Comparison of ENCODE assay signal across 33 cellular contexts in genomic region chr6:143110572-143110971, GRCh38. TPM values are rescaled to one million over a fixed set of nuclear protein-coding genes. Genes with fewer than 3 reads are reported as not detected.
DNase-seq lines count a peak whose midpoint lies in the region; ATAC-seq, FAIRE-seq and TF ChIP-seq lines count a peak whose summit lies in the region.
"Had no signal": no experiment of that assay in that cellular context is flagged by ENCODE, and none has a peak within 500 bp of the region (broad histone marks: within the 10 kb centered on the region; RNA-seq: fewer than 3 reads in every experiment).

No MANE protein-coding gene starts in this region.

- H4K8ac ChIP-seq in H9 (replicated peaks; ENCODE audit: insufficient read length, low read depth, low read length), result no peak overlapping the region

- H3K4me1 Mint-ChIP-seq in H9, result no peaks in the 10 kb centered on the region
- peaks cover 0 to 8% (median 0%) of the 10 kb centered on the region in 7 donors for H3K4me1 Mint-ChIP-seq in naive thymus-derived CD4-positive, alpha-beta T cell
- H3K4me1 Mint-ChIP-seq: GM23338, immature natural killer cell, natural killer cell, T-helper 17 cell had no signal

- H2BK20ac ChIP-seq in H9 (ENCODE audit: low read depth, low read length, poor library complexity, severe bottlenecking), result no peak overlapping the region

- FAIRE-seq in GM12891 (lab: Jason Lieb, UNC) (no peak), bronchial epithelial cell (lab: Jason Lieb, UNC) (no peak)
- FAIRE-seq: pancreas had no signal

- H3K79me2 ChIP-seq in H9 (ENCODE audit: insufficient read depth, low read length), result no peaks in the 10 kb centered on the region

- no peaks in the 10 kb centered on the region for H3K23me2 ChIP-seq in H9 (ENCODE audit: insufficient read length, low read depth, low read length, poor library complexity, severe bottlenecking)

- H3K4me3 ChIP-seq in AG04450 (ENCODE audit: low read depth, low read length) (no peak overlapping the region), bronchial epithelial cell (ENCODE audit: low read depth, low read length) (no peak overlapping the region)
- no peak overlapping the region for H3K4me3 ChIP-seq in naive thymus-derived CD4-positive, alpha-beta T cell (ENCODE audit: low read length)
- H3K4me3 ChIP-seq: adrenal gland, GM23338, pancreas, spleen, testis, vagina had no signal

- H2AK5ac ChIP-seq in H9 (ENCODE audit: insufficient read length, low read length), result no peak overlapping the region

- no peaks in the 10 kb centered on the region for H3K27me3 Mint-ChIP-seq in H9 (ENCODE audit: low read depth)
- H3K27me3 Mint-ChIP-seq in naive thymus-derived CD4-positive, alpha-beta T cell, result no peaks in the 10 kb centered on the region
- H3K27me3 Mint-ChIP-seq: activated CD4-positive, alpha-beta T cell treated with anti-CD3 and anti-CD28 coated beads for 36 hours; activated T-cell treated with anti-CD3 and anti-CD28 coated beads, Interleukin-2, amount 50 U/mL, for 24 hours; stimulated activated naive B cell treated with anti-CD40 and anti-IgM and Interleukin-4, amounts not matched to agents 10 μg/mL and 1 μg/mL and 100 μg/mL, for 72 hours; T-helper 17 cell had no signal

- POLR2A ChIA-PET in AG04450 (lab: Yijun Ruan, JAX), result no interaction called here
- POLR2A ChIA-PET in naive thymus-derived CD4-positive, alpha-beta T cell (lab: Charles Lee), result interaction anchor here (2.5 kb wide), 1 partner anchor 11 kb away, joined by 9 read pairs; no protein-coding TSS in a partner anchor

- H3K4me1 ChIP-seq in H9 (ENCODE audit: insufficient read depth, low read length), result no peaks in the 10 kb centered on the region
- no peaks in the 10 kb centered on the region for H3K4me1 ChIP-seq in naive thymus-derived CD4-positive, alpha-beta T cell (ENCODE audit: control insufficient read depth in 2 of 2, insufficient read depth in 2 of 2, low read length in 2 of 2)
- H3K4me1 ChIP-seq: adrenal gland, foreskin keratinocyte, pancreas, testis, vagina had no signal

- H2BK5ac ChIP-seq in H9 (ENCODE audit: insufficient read length, low read length), result no peak overlapping the region

- H3K23ac ChIP-seq in H9 (ENCODE audit: insufficient read length, low read depth, low read length), result no peak overlapping the region

- H4K20me1 ChIP-seq in H9 (ENCODE audit: control insufficient read depth, insufficient read depth, insufficient read length), result no peaks in the 10 kb centered on the region

- H3K27ac Mint-ChIP-seq in H9, result no peak overlapping the region
- H3K27ac Mint-ChIP-seq in naive thymus-derived CD4-positive, alpha-beta T cell, result no peak overlapping the region
- H3K27ac Mint-ChIP-seq: activated CD4-positive, alpha-beta T cell treated with anti-CD3 and anti-CD28 coated beads for 36 hours; activated T-cell treated with anti-CD3 and anti-CD28 coated beads, Interleukin-2, amount 50 U/mL, for 24 hours; GM23338; immature natural killer cell; mesothelial cell of epicardium; natural killer cell; stimulated activated naive B cell treated with anti-CD40 and anti-IgM and Interleukin-4, amounts not matched to agents 10 μg/mL and 1 μg/mL and 100 μg/mL, for 72 hours; T-helper 17 cell had no signal

- no peak for ATAC-seq in HG03378 (IDR thresholded peaks at IDR 0.05; ENCODE audit: unreplicated experiment)
- no peak for ATAC-seq in naive thymus-derived CD4-positive, alpha-beta T cell
- ATAC-seq: activated CD4-positive, alpha-beta T cell treated with anti-CD3 and anti-CD28 coated beads for 36 hours; foreskin keratinocyte; GM23338; left ventricle myocardium superior; natural killer cell; pancreas; stimulated activated naive B cell treated with anti-CD40 and anti-IgM and Interleukin-4, amounts not matched to agents 10 μg/mL and 1 μg/mL and 100 μg/mL, for 72 hours; T-helper 17 cell had no signal

- no peak overlapping the region for H2BK15ac ChIP-seq in H9 (ENCODE audit: low read depth, low read length)

- H3K9me3 Mint-ChIP-seq in H9, result no peaks in the 10 kb centered on the region
- no peaks in the 10 kb centered on the region for H3K9me3 Mint-ChIP-seq in naive thymus-derived CD4-positive, alpha-beta T cell
- H3K9me3 Mint-ChIP-seq: activated T-cell treated with anti-CD3 and anti-CD28 coated beads, Interleukin-2, amount 50 U/mL, for 24 hours; GM23338; immature natural killer cell; mesothelial cell of epicardium; natural killer cell; stimulated activated naive B cell treated with anti-CD40 and anti-IgM and Interleukin-4, amounts not matched to agents 10 μg/mL and 1 μg/mL and 100 μg/mL, for 72 hours had no signal

- DNase-seq in AG04450 (ENCODE audit: low read depth, low spot score) (peak; percentile 15), GM12891 (ENCODE audit: insufficient read length, low spot score) (no peak), bronchial epithelial cell (ENCODE audit: low read depth) (peak; percentile 24), iris pigment epithelial cell (ENCODE audit: low read depth) (peak; percentile 64), H9 (no peak)
- no peak for DNase-seq in naive thymus-derived CD4-positive, alpha-beta T cell
- DNase-seq in activated naive CD4-positive, alpha-beta T cell (lab: John Stamatoyannopoulos, UW), result no peak
- DNase-seq: activated CD4-positive, alpha-beta T cell treated with anti-CD3 and anti-CD28 coated beads for 36 hours; activated gamma-delta T cell treated with Interleukin-2 at 50 U/mL for 16 hours; activated T-cell treated with anti-CD3 and anti-CD28 coated beads, Interleukin-2, amount 50 U/mL, for 24 hours; adrenal gland; Calu3; dermis blood vessel endothelial cell; immature natural killer cell; left ventricle myocardium superior; natural killer cell; NCI-H1105 treated with DMSO at 0.1 percent for 48 hours; NCI-H2029 treated with DMSO at 0.1 percent for 48 hours; NCI-H226; NCI-H748 treated with DMSO at 0.1 percent for 48 hours; pancreas; spleen; stimulated activated CD4-positive, alpha-beta T cell treated with anti-CD3 and anti-CD28 coated beads, Interleukin-4, amount 100 ng/mL, for 1 hour; stimulated activated naive B cell treated with anti-CD40 and anti-IgM and Interleukin-4, amounts not matched to agents 10 μg/mL and 1 μg/mL and 100 μg/mL, for 72 hours; T-helper 17 cell; testis had no signal

- no peak overlapping the region for H2BK12ac ChIP-seq in H9 (ENCODE audit: insufficient read length, low read depth, low read length)

- peaks cover 0 to 9% (median 0%) of the 10 kb centered on the region in 3 experiments; a peak in 2 of 7 replicates for H3K36me3 Mint-ChIP-seq in H9 (ENCODE audit: insufficient read depth in 1 of 3, low read depth in 3 of 3)
- H3K36me3 Mint-ChIP-seq in naive thymus-derived CD4-positive, alpha-beta T cell, result peaks cover 1 to 22% (median 8%) of the 10 kb centered on the region in 5 donors
- H3K36me3 Mint-ChIP-seq: natural killer cell had no signal

- no peaks in the 10 kb centered on the region for H3K79me1 ChIP-seq in H9 (ENCODE audit: insufficient read depth, low read depth, low read length, poor library complexity, severe bottlenecking)

- no peak overlapping the region for H3K14ac ChIP-seq in H9 (ENCODE audit: insufficient read depth, low read length)

- intact Hi-C loops in naive thymus-derived CD4-positive, alpha-beta T cell (cut with micrococcal nuclease), result no loop called here

- no peak overlapping the region for H2BK120ac ChIP-seq in H9 (ENCODE audit: low read depth, low read length, poor library complexity, severe bottlenecking)

- CTCF ChIA-PET in AG04450 (lab: Charles Lee), result interaction anchor here (1.7 kb wide), 1 partner anchor 418 kb away, joined by 4 read pairs; no protein-coding TSS in a partner anchor
- CTCF ChIA-PET in naive thymus-derived CD4-positive, alpha-beta T cell (lab: Charles Lee), result no interaction called here

- peaks cover 2% of the 10 kb centered on the region for H3K36me3 ChIP-seq in bronchial epithelial cell (ENCODE audit: control insufficient read depth, insufficient read depth, low read length)
- no peaks in the 10 kb centered on the region for H3K36me3 ChIP-seq in naive thymus-derived CD4-positive, alpha-beta T cell (ENCODE audit: control insufficient read depth in 2 of 3, insufficient read depth in 3 of 3, low read length in 3 of 3)
- H3K36me3 ChIP-seq: adrenal gland, pancreas, spleen, vagina had no signal

- no peak overlapping the region for H3K27ac ChIP-seq in AG04450 (ENCODE audit: low read depth, low read length)
- no peak overlapping the region for H3K27ac ChIP-seq in H9 (ENCODE audit: insufficient read length, low read depth, low read length)
- no peak overlapping the region for H3K27ac ChIP-seq in naive thymus-derived CD4-positive, alpha-beta T cell (ENCODE audit: low read depth, low read length)
- H3K27ac ChIP-seq: adrenal gland, C4-2B, foreskin keratinocyte, pancreas, RWPE1, spleen, testis, vagina had no signal

- no peak for TF ChIP-seq POLR2A in GM12891 (IDR thresholded peaks at IDR 0.05; ENCODE audit: low read depth, low read length)

- WGBS in H9 (ENCODE audit: extremely low coverage, insufficient read length, low lambda C conversion rate), result no CpG with 5 or more reads among the region's 4 CpGs

- no peak overlapping the region for H3K56ac ChIP-seq in H9 (ENCODE audit: insufficient read length, low read depth, low read length)

- H3K4me2 ChIP-seq in H9 (ENCODE audit: insufficient read depth, insufficient read length, low read length), result no peak overlapping the region
- H3K4me2 ChIP-seq: GM23338 had no signal

- no peak overlapping the region for H3T11ph ChIP-seq in H9 (ENCODE audit: low read length)

- TF ChIP-seq CTCF in AG04450 (IDR thresholded peaks at IDR 0.05; ENCODE audit: low read depth, low read length), result no peak
- no peak for TF ChIP-seq CTCF in bronchial epithelial cell (IDR thresholded peaks at IDR 0.05; ENCODE audit: insufficient read depth, low read length, severe bottlenecking)
- no peak for TF ChIP-seq CTCF in H9 (conservative IDR thresholded peaks at IDR 0.05)

- H3K27me3 ChIP-seq in AG04450 (ENCODE audit: control insufficient read depth, insufficient read depth, low read length) (no peaks in the 10 kb centered on the region), bronchial epithelial cell (ENCODE audit: control insufficient read depth, insufficient read depth, low read length) (no peaks in the 10 kb centered on the region), H9 (ENCODE audit: insufficient read depth, low read length) (no peaks in the 10 kb centered on the region)
- H3K27me3 ChIP-seq in naive thymus-derived CD4-positive, alpha-beta T cell (ENCODE audit: control insufficient read depth in 2 of 2, insufficient read depth in 2 of 2, low read length in 2 of 2), result no peaks in the 10 kb centered on the region
- H3K27me3 ChIP-seq: adrenal gland, foreskin keratinocyte, pancreas, spleen, testis, vagina had no signal

- no peak overlapping the region for H3K9ac ChIP-seq in H9 (ENCODE audit: extremely low read depth, insufficient read length, low read length)

- no peak overlapping the region for H3K4ac ChIP-seq in H9 (ENCODE audit: low read depth, low read length)

- H3K4me3 Mint-ChIP-seq in H9, result no peak overlapping the region
- H3K4me3 Mint-ChIP-seq in naive thymus-derived CD4-positive, alpha-beta T cell, result no peak overlapping the region
- H3K4me3 Mint-ChIP-seq: activated CD4-positive, alpha-beta T cell treated with anti-CD3 and anti-CD28 coated beads for 36 hours; activated T-cell treated with anti-CD3 and anti-CD28 coated beads, Interleukin-2, amount 50 U/mL, for 24 hours; GM23338; immature natural killer cell; mesothelial cell of epicardium; natural killer cell; stimulated activated naive B cell treated with anti-CD40 and anti-IgM and Interleukin-4, amounts not matched to agents 10 μg/mL and 1 μg/mL and 100 μg/mL, for 72 hours; T-helper 17 cell had no signal

- H2AFZ ChIP-seq in H9 (ENCODE audit: low read length), result no peak overlapping the region
- H2AFZ ChIP-seq: GM23338 had no signal

- no peak overlapping the region for H4K5ac ChIP-seq in H9 (ENCODE audit: insufficient read length, low read depth, low read length)

- H3K18ac ChIP-seq in H9 (ENCODE audit: insufficient read length, low read depth, low read length), result no peak overlapping the region

- no peak overlapping the region for H4K91ac ChIP-seq in H9 (ENCODE audit: insufficient read length, low read depth, low read length)

- H3K9me3 ChIP-seq in AG04450 (ENCODE audit: control insufficient read depth, insufficient read depth, low read length) (no peaks in the 10 kb centered on the region), H9 (ENCODE audit: control insufficient read depth, low read depth, low read length) (no peaks in the 10 kb centered on the region)
- H3K9me3 ChIP-seq in naive thymus-derived CD4-positive, alpha-beta T cell (ENCODE audit: control insufficient read depth in 2 of 3, low read length in 3 of 3), result no peaks in the 10 kb centered on the region
- H3K9me3 ChIP-seq: adrenal gland, pancreas, spleen, testis, vagina had no signal

RNA-seq across cellular contexts. Expression of gene AIG1, which starts 49.9 kb away (rescaled TPM):
- polyA plus RNA-seq in AG04450 (2011; rRNA removed), result 53.2 and 65.1 TPM in 2 replicates
- 39.5 and 43.6 TPM in 2 replicates for polyA minus RNA-seq in AG04450 (2011; rRNA and poly(A)+ RNA removed)
- 25.1 TPM for polyA plus RNA-seq in GM12891 (2012; ENCODE audit: low read depth, missing spikeins)
- total RNA-seq in bronchial epithelial cell (60.6 and 63.5 TPM in 2 replicates), H9 (2021) (43.3 and 44.6 TPM in 2 replicates)
- 10 to 100 TPM in 2 of 5 experiments, 1 to 10 TPM in 3; 6.8 to 10.8 (median 8.8) TPM for total RNA-seq in naive thymus-derived CD4-positive, alpha-beta T cell
- 10 to 100 TPM; 21.0 to 21.8 TPM for polyA plus RNA-seq in naive thymus-derived CD4-positive, alpha-beta T cell

Comparison
In these comparisons a context has a peak if more than half of its experiments do, and no peak if none do; other contexts are left out.
1. DNase-seq: peak in AG04450 (single experiment), bronchial epithelial cell (single experiment) and iris pigment epithelial cell (single experiment); none in GM12891 (single experiment), H9 (single experiment), naive thymus-derived CD4-positive, alpha-beta T cell (0 of 9) and activated naive CD4-positive, alpha-beta T cell (0 of 4).